ENCODE assay signal across 11 cellular contexts in the genomic region with DNA sequence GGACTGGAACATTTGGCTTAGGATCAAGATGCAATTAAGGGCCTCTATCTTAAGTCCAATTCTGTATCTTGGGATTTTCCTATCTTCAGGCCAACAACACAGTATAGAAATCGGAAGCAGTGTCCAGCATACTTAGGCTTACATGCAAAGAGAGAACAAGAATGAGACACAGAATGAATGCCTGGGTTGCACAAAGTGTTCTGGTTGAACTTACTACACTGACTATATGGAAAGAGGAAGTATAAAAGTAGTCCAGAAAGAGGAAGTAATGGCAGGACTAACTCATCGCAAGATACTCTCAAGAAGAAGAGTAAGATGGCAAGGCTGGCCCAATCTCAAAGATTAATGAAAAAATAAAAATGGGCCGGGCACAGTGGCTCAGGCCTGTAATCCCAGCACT.
A peak's percentile ranks its signal among the peaks of the same experiment; 100 is the strongest.
DNase-seq lines count a peak whose midpoint lies in the region; ATAC-seq, FAIRE-seq and TF ChIP-seq lines count a peak whose summit lies in the region.
"Had no signal": no experiment of that assay in that cellular context is flagged by ENCODE, and none has a peak within 500 bp of the region (broad histone marks: within the 10 kb centered on the region; RNA-seq: fewer than 3 reads in every experiment).

No MANE protein-coding gene starts in this region.

- RAD21 ChIA-PET in GM12878 (lab: Charles Lee; ENCODE audit: unreplicated experiment) = no interaction called here

- BruUV-seq in GM12878 (replicated peaks; lab: Mats Ljungman, UMichigan) = no TSS peak

- TF ChIP-seq RAD21 in GM12878 (IDR thresholded peaks at IDR 0.05; ENCODE audit: insufficient read depth, low read depth, low read length) = no peak

- POLR2A ChIA-PET in GM12878 (lab: Charles Lee) = no interaction called here

- no peak for FAIRE-seq in GM12878 (lab: Jason Lieb, UNC)

- no peaks in the 10 kb centered on the region for H3K27me3 ChIP-seq in GM12878 (replicated peaks in 1 of 2; ENCODE audit: control insufficient read depth in 2 of 2, insufficient read depth in 2 of 2, low read length in 1 of 2)

- no peaks in the 10 kb centered on the region for H3K79me2 ChIP-seq in GM12878 (ENCODE audit: control insufficient read depth, insufficient read depth, low read length)

- in situ Hi-C loops in GM12878 (cut with MboI) = no loop called here

- H3K27ac ChIP-seq in GM12878 (ENCODE audit: control insufficient read depth, insufficient read depth) = no peak overlapping the region

- no peaks in the 10 kb centered on the region for H3K4me1 Mint-ChIP-seq in activated T-helper 1 cell treated with anti-CD3 and anti-CD28 coated beads, Interleukin-12 subunit alpha, Interleukin-12 subunit beta, Interleukin-2, Interleukin-4 antibody, amounts not matched to agents 30 ng/mL and 10 ng/mL and 1 ng/mL, durations not matched to agents 14 hours and 24 hours and 36 hours (ENCODE audit: low read depth)

- no peak overlapping the region for H3K4me3 ChIP-seq in GM12864 (ENCODE audit: low read depth, low read length)
- H3K4me3 ChIP-seq in GM12878 = no peak overlapping the region

- DNase-seq in GM12864 (ENCODE audit: low read depth) = peak; percentile 65
- DNase-seq in GM12878 (ENCODE audit: low read depth, low spot score) = peak; percentile 56
- DNase-seq in activated T-helper 1 cell treated with anti-CD3 and anti-CD28 coated beads, Interleukin-12 subunit alpha, Interleukin-12 subunit beta, Interleukin-2, Interleukin-4 antibody, amounts not matched to agents 30 ng/mL and 10 ng/mL and 1 ng/mL, durations not matched to agents 14 hours and 24 hours and 36 hours (ENCODE audit: low spot score) = no peak
- no peak for DNase-seq in NCI-H2081 (lab: John Stamatoyannopoulos, UW)
- DNase-seq in cerebellar cortex (ENCODE audit: low spot score) = no peak
- DNase-seq: CD8-positive, alpha-beta T cell had no signal

- H3K36me3 Mint-ChIP-seq in activated T-helper 1 cell treated with anti-CD3 and anti-CD28 coated beads, Interleukin-12 subunit alpha, Interleukin-12 subunit beta, Interleukin-2, Interleukin-4 antibody, amounts not matched to agents 30 ng/mL and 10 ng/mL and 1 ng/mL, durations not matched to agents 14 hours and 24 hours and 36 hours (ENCODE audit: low read depth) = peaks cover 2% of the 10 kb centered on the region

- H3K9ac ChIP-seq in GM12878 (ENCODE audit: control insufficient read depth, insufficient read depth, low read length) = no peak overlapping the region

- H3K27ac Mint-ChIP-seq in activated T-helper 1 cell treated with anti-CD3 and anti-CD28 coated beads, Interleukin-12 subunit alpha, Interleukin-12 subunit beta, Interleukin-2, Interleukin-4 antibody, amounts not matched to agents 30 ng/mL and 10 ng/mL and 1 ng/mL, durations not matched to agents 14 hours and 24 hours and 36 hours = no peak overlapping the region
- H3K27ac Mint-ChIP-seq: activated T-helper 2 cell treated with anti-CD3 and anti-CD28 coated beads, Interferon-gamma antibody, Interleukin-2, Interleukin-4, amounts not matched to agents 10 μg/mL and 5 μg/mL and 100 μg/mL, durations not matched to agents 14 hours and 24 hours and 36 hours; CD8-positive, alpha-beta T cell; T-helper 2 cell treated with Interferon-gamma antibody and Interleukin-4, amounts not matched to agents 5 μg/mL and 100 μg/mL, for 36 hours had no signal

- peak; percentile 80 for ATAC-seq in GM21515 (IDR thresholded peaks at IDR 0.05; ENCODE audit: unreplicated experiment)
- ATAC-seq in HG03521 (IDR thresholded peaks at IDR 0.05; ENCODE audit: unreplicated experiment) = peak; percentile 61
- peak; percentile 94 for ATAC-seq in GM12878
- no peak for ATAC-seq in GM21786 (IDR thresholded peaks at IDR 0.05; ENCODE audit: unreplicated experiment)
- ATAC-seq: CD8-positive, alpha-beta T cell had no signal

- no peaks in the 10 kb centered on the region for H4K20me1 ChIP-seq in GM12878 (ENCODE audit: control insufficient read depth, insufficient read depth)

- SMC1A ChIA-PET in GM12878 (lab: Charles Lee; ENCODE audit: uncharacterized antibody, unreplicated experiment) = no interaction called here

- peaks cover 2% of the 10 kb centered on the region; the same call in 2 of the 3 replicates for H3K9me3 ChIP-seq in GM12878 (replicated peaks; ENCODE audit: control insufficient read depth, insufficient read depth, low read length)

- no peak for TF ChIP-seq POLR2A in GM12878 (IDR thresholded peaks at IDR 0.05; ENCODE audit: low read depth, low read length)

- TF ChIP-seq EP300 in GM12878 (IDR thresholded peaks at IDR 0.05; ENCODE audit: borderline replicate concordance in 1 of 2, control insufficient read depth in 1 of 2, low read depth in 2 of 2, low read length in 2 of 2) = no peak

- intact Hi-C loops in GM12878 (cut with micrococcal nuclease; ENCODE audit: unreplicated experiment) = no loop called here
- intact Hi-C loops in activated T-helper 1 cell treated with anti-CD3 and anti-CD28 coated beads, Interleukin-12 subunit alpha, Interleukin-12 subunit beta, Interleukin-2, Interleukin-4 antibody, amounts not matched to agents 30 ng/mL and 10 ng/mL and 1 ng/mL, durations not matched to agents 14 hours and 24 hours and 36 hours (cut with micrococcal nuclease) = no loop called here

- no peaks in the 10 kb centered on the region for H3K4me1 ChIP-seq in GM12878 (ENCODE audit: control insufficient read depth, insufficient read depth, low read length)

- H3K4me3 Mint-ChIP-seq in activated T-helper 1 cell treated with anti-CD3 and anti-CD28 coated beads, Interleukin-12 subunit alpha, Interleukin-12 subunit beta, Interleukin-2, Interleukin-4 antibody, amounts not matched to agents 30 ng/mL and 10 ng/mL and 1 ng/mL, durations not matched to agents 14 hours and 24 hours and 36 hours = no peak overlapping the region
- H3K4me3 Mint-ChIP-seq: CD8-positive, alpha-beta T cell; T-helper 2 cell treated with Interferon-gamma antibody and Interleukin-4, amounts not matched to agents 5 μg/mL and 100 μg/mL, for 36 hours had no signal

- no peaks in the 10 kb centered on the region for H3K9me3 Mint-ChIP-seq in activated T-helper 1 cell treated with anti-CD3 and anti-CD28 coated beads, Interleukin-12 subunit alpha, Interleukin-12 subunit beta, Interleukin-2, Interleukin-4 antibody, amounts not matched to agents 30 ng/mL and 10 ng/mL and 1 ng/mL, durations not matched to agents 14 hours and 24 hours and 36 hours
- H3K9me3 Mint-ChIP-seq: activated T-helper 2 cell treated with anti-CD3 and anti-CD28 coated beads, Interferon-gamma antibody, Interleukin-2, Interleukin-4, amounts not matched to agents 10 μg/mL and 5 μg/mL and 100 μg/mL, durations not matched to agents 14 hours and 24 hours and 36 hours; CD8-positive, alpha-beta T cell; T-helper 2 cell treated with Interferon-gamma antibody and Interleukin-4, amounts not matched to agents 5 μg/mL and 100 μg/mL, for 36 hours had no signal

- 2% methylated on average over 3 of the region's 3 CpGs for WGBS in GM12878 (ENCODE audit: insufficient coverage, insufficient replicate concordance, low lambda C conversion rate, missing lambda C conversion rate)

- CTCF ChIA-PET in GM12878 (lab: Yijun Ruan, JAX) = interaction anchor here (1.5 kb wide), 1 partner anchor 19 kb away, joined by 5 read pairs; no protein-coding TSS in a partner anchor

- H3K27me3 Mint-ChIP-seq in activated T-helper 1 cell treated with anti-CD3 and anti-CD28 coated beads, Interleukin-12 subunit alpha, Interleukin-12 subunit beta, Interleukin-2, Interleukin-4 antibody, amounts not matched to agents 30 ng/mL and 10 ng/mL and 1 ng/mL, durations not matched to agents 14 hours and 24 hours and 36 hours (ENCODE audit: insufficient read depth) = no peaks in the 10 kb centered on the region

- no peak overlapping the region for H2AFZ ChIP-seq in GM12878 (ENCODE audit: control insufficient read depth, low read depth, low read length)

- H3K4me2 ChIP-seq in GM12878 (ENCODE audit: control insufficient read depth, insufficient read depth) = 0 out of 2 replicates have a peak overlapping the region, but pooled peaks have one; percentile 28

- H3K36me3 ChIP-seq in GM12878 (ENCODE audit: control insufficient read depth in 2 of 2, insufficient read depth in 2 of 2, low read length in 1 of 2) = no peaks in the 10 kb centered on the region; a peak in 1 of 4 replicates

- TF ChIP-seq CTCF in GM12864 (IDR thresholded peaks at IDR 0.05; ENCODE audit: low read depth, low read length, missing control alignments) (no peak), GM12878 (IDR thresholded peaks at IDR 0.05 in 2 of 3, conservative IDR thresholded peaks at IDR 0.05 in 1 of 3; ENCODE audit: control insufficient read depth in 2 of 3, extremely low read depth in 1 of 3, insufficient read depth in 1 of 3, low read depth in 3 of 3, low read length in 3 of 3) (no peak)

TF ChIP-seq in GM12878, 131 proteins besides CTCF, POLR2A, EP300 and RAD21 (continues in another document):
- TF ChIP-seq SUPT20H (IDR thresholded peaks at IDR 0.05; ENCODE audit: borderline replicate concordance, control insufficient read depth, low read depth, low read length) (no peak), CBX3 (IDR thresholded peaks at IDR 0.05; ENCODE audit: borderline replicate concordance, low read depth) (no peak), ZNF274 (IDR thresholded peaks at IDR 0.05; ENCODE audit: insufficient read depth, insufficient read length) (no peak), MAX (IDR thresholded peaks at IDR 0.05; ENCODE audit: low read depth, low read length) (no peak), NFIC (IDR thresholded peaks at IDR 0.05; ENCODE audit: low read depth, low read length) (0 out of 2 replicates have a peak, but pooled peaks have one; percentile 8), MYB (IDR thresholded peaks at IDR 0.05; ENCODE audit: borderline replicate concordance, low read depth, low read length) (no peak), MEF2A (IDR thresholded peaks at IDR 0.05; ENCODE audit: insufficient read depth, low read depth, low read length) (no peak), TCF7 (IDR thresholded peaks at IDR 0.05; ENCODE audit: borderline replicate concordance) (no peak), JUNB (IDR thresholded peaks at IDR 0.05) (no peak), IRF5 (IDR thresholded peaks at IDR 0.05; ENCODE audit: borderline replicate concordance) (no peak), KLF5 (IDR thresholded peaks at IDR 0.05; ENCODE audit: partially characterized antibody) (no peak)

Comparison
In these comparisons a context has a peak if more than half of its experiments do, and no peak if none do; other contexts are left out.
1. DNase-seq: peak in GM12864 (single experiment) and GM12878 (single experiment); none in activated T-helper 1 cell treated with anti-CD3 and anti-CD28 coated beads, Interleukin-12 subunit alpha, Interleukin-12 subunit beta, Interleukin-2, Interleukin-4 antibody, amounts not matched to agents 30 ng/mL and 10 ng/mL and 1 ng/mL, durations not matched to agents 14 hours and 24 hours and 36 hours (single experiment), NCI-H2081 (0 of 2) and cerebellar cortex (single experiment).